In genomic region chr6:79250107-79250514, GRCh38 we compare ENCODE assay signal across 9 cellular contexts. TPM values are rescaled to one million over a fixed set of nuclear protein-coding genes. Genes with fewer than 3 reads are reported as not detected.
DNase-seq lines count a peak whose midpoint lies in the region; ATAC-seq and TF ChIP-seq lines count a peak whose summit lies in the region.
"Had no signal": no experiment of that assay in that cellular context is flagged by ENCODE, and none has a peak within 500 bp of the region (broad histone marks: within the 10 kb centered on the region; RNA-seq: fewer than 3 reads in every experiment).

No MANE protein-coding gene starts in this region.

- no peak overlapping the region for H3K27ac ChIP-seq in 22Rv1

- ATAC-seq in GM18519 (IDR thresholded peaks at IDR 0.05; ENCODE audit: low FRiP score, unreplicated experiment) = peak; percentile 66
- ATAC-seq in HG02870 (IDR thresholded peaks at IDR 0.05; ENCODE audit: unreplicated experiment) = peak; percentile 78
- ATAC-seq in WTC11 = peak; percentile 66

- TF ChIP-seq CTCF in 22Rv1 (IDR thresholded peaks at IDR 0.05) (peak; percentile 37), WTC11 (IDR thresholded peaks at IDR 0.05) (no peak)

- DNase-seq in WTC11 (ENCODE audit: low spot score) = no peak
- DNase-seq in UCSD-AML1 (lab: John Stamatoyannopoulos, UW; ENCODE audit: unreplicated experiment) = no peak
- DNase-seq in 8988T = no peak
- DNase-seq in NCI-H1436 treated with DMSO at 0.1 percent for 48 hours (lab: John Stamatoyannopoulos, UW) = no peak
- no peak for DNase-seq in amygdala (lab: John Stamatoyannopoulos, UW)
- DNase-seq: left cardiac atrium had no signal

- H3K9me3 Mint-ChIP-seq in WTC11 = peaks cover 27% of the 10 kb centered on the region

- no peak overlapping the region for H3K27ac Mint-ChIP-seq in WTC11

- peaks cover 3% of the 10 kb centered on the region; the same call in 1 of the 2 replicates for H3K4me1 Mint-ChIP-seq in WTC11

- no peak overlapping the region for H3K4me3 Mint-ChIP-seq in WTC11

- CTCF ChIA-PET in WTC11 (lab: Charles Lee) = interaction anchor here (0.6 to 1.7 kb wide), 14 partner anchors 9 to 829 kb away, joined by 3 to 10 read pairs (median 4); no protein-coding TSS in a partner anchor

- POLR2A ChIA-PET in WTC11 (lab: Charles Lee) = no interaction called here

- peaks cover 24% of the 10 kb centered on the region for H3K36me3 Mint-ChIP-seq in WTC11

- H3K27me3 Mint-ChIP-seq in WTC11 (ENCODE audit: low read depth) = 0 out of 2 replicates have a peak, but pooled peaks cover 2% of the 10 kb centered on the region

TF ChIP-seq in WTC11, 78 proteins besides CTCF, POLR2A, EP300 and RAD21:
- TF ChIP-seq ZNF263 (CRISPR knock-in tag; IDR thresholded peaks at IDR 0.05; ENCODE audit: low read depth) = no peak

RNA-seq across cellular contexts. Expression of gene HMGN3, which starts 15.6 kb away (rescaled TPM):
- 151 to 165 TPM (median 155 TPM) in 3 replicates for total RNA-seq in WTC11 (2021)
